In genomic region chr1:41721039-41721438, GRCh38 we compare ENCODE assay signal across 16 cellular contexts.
DNase-seq lines count a peak whose midpoint lies in the region; ATAC-seq and TF ChIP-seq lines count a peak whose summit lies in the region.
"Had no signal": no experiment of that assay in that cellular context is flagged by ENCODE, and none has a peak within 500 bp of the region (broad histone marks: within the 10 kb centered on the region; RNA-seq: fewer than 3 reads in every experiment).

No MANE protein-coding gene starts in this region.

- no peak overlapping the region for H2AFZ ChIP-seq in PC-9
- H2AFZ ChIP-seq: parathyroid adenoma had no signal

- peaks cover 63% of the 10 kb centered on the region for H3K4me1 Mint-ChIP-seq in activated T-cell treated with anti-CD3 and anti-CD28 coated beads, Interleukin-2, amount 50 U/mL, for 72 hours (ENCODE audit: low read depth)
- peaks cover 31% of the 10 kb centered on the region for H3K4me1 Mint-ChIP-seq in T-helper 1 cell treated with Interleukin-12 subunit alpha and Interleukin-12 subunit beta and Interleukin-4 antibody, amounts not matched to agents 30 μg/mL and 1 μg/mL, for 36 hours (ENCODE audit: low read depth)
- H3K4me1 Mint-ChIP-seq in stimulated activated naive B cell treated with anti-CD40 and anti-IgM and Interleukin-4, amounts not matched to agents 10 μg/mL and 1 μg/mL and 100 μg/mL, for 72 hours, result peaks cover 47 to 62% of the 10 kb centered on the region in 2 donors

- WGBS in body of pancreas, 2 donors, result 92 to 93% methylated on average over 12 of the region's 12 CpGs

- H3K36me3 Mint-ChIP-seq in activated T-cell treated with anti-CD3 and anti-CD28 coated beads, Interleukin-2, amount 50 U/mL, for 72 hours (ENCODE audit: insufficient read depth in 2 of 2), result no peaks in the 10 kb centered on the region
- no peaks in the 10 kb centered on the region for H3K36me3 Mint-ChIP-seq in T-helper 1 cell treated with Interleukin-12 subunit alpha and Interleukin-12 subunit beta and Interleukin-4 antibody, amounts not matched to agents 30 μg/mL and 1 μg/mL, for 36 hours (ENCODE audit: low read depth)
- no peaks in the 10 kb centered on the region for H3K36me3 Mint-ChIP-seq in stimulated activated naive B cell treated with anti-CD40 and anti-IgM and Interleukin-4, amounts not matched to agents 10 μg/mL and 1 μg/mL and 100 μg/mL, for 72 hours

- H3K36me3 ChIP-seq in body of pancreas (replicated peaks in 1 of 2; ENCODE audit: insufficient read depth in 1 of 2, low read depth in 2 of 2) (no peaks in the 10 kb centered on the region), PC-9 (ENCODE audit: low read depth) (no peaks in the 10 kb centered on the region)
- H3K36me3 ChIP-seq: esophagus squamous epithelium had no signal

- no peak overlapping the region for H3K4me3 ChIP-seq in body of pancreas
- no peak overlapping the region for H3K4me3 ChIP-seq in PC-9
- H3K4me3 ChIP-seq: esophagus squamous epithelium had no signal

- CTCF ChIA-PET in PC-9 (lab: Charles Lee), result no interaction called here

- no peaks in the 10 kb centered on the region for H3F3A ChIP-seq in PC-9 (ENCODE audit: insufficient read depth, low read depth)

- H3K9me2 ChIP-seq in PC-9 (ENCODE audit: insufficient read depth), result no peaks in the 10 kb centered on the region; the same call in 1 of the 2 replicates
- H3K9me2 ChIP-seq: SK-N-SH had no signal

- no peak for TF ChIP-seq POLR2A in body of pancreas (IDR thresholded peaks at IDR 0.05)

- no peaks in the 10 kb centered on the region for H3K4me1 ChIP-seq in body of pancreas
- H3K4me1 ChIP-seq in PC-9 (replicated peaks; ENCODE audit: insufficient read depth), result no peaks in the 10 kb centered on the region
- H3K4me1 ChIP-seq: parathyroid adenoma had no signal

- H3K27me3 ChIP-seq in body of pancreas (no peaks in the 10 kb centered on the region), PC-9 (ENCODE audit: insufficient read depth, low read depth) (no peaks in the 10 kb centered on the region)
- H3K27me3 ChIP-seq: esophagus squamous epithelium had no signal

- DNase-seq in activated T-cell treated with anti-CD3 and anti-CD28 coated beads, Interleukin-2, amount 50 U/mL, for 72 hours, result no peak
- DNase-seq in activated T-cell treated with anti-CD3 and anti-CD28 coated beads, Interleukin-2, amount 50 U/mL, for 1 hour, result no peak
- DNase-seq in GM20000 (ENCODE audit: low spot score) (peak; percentile 32), NCI-H187 (lab: John Stamatoyannopoulos, UW) (no peak), body of pancreas (no peak), PC-9 (no peak)
- no peak for DNase-seq in stimulated activated naive B cell treated with anti-CD40 and anti-IgM and Interleukin-4, amounts not matched to agents 10 μg/mL and 1 μg/mL and 100 μg/mL, for 72 hours
- DNase-seq: dermis blood vessel endothelial cell, esophagus squamous epithelium, NCI-H1417, NCI-H345, SK-N-SH had no signal

- TF ChIP-seq CTCF in GM20000 (IDR thresholded peaks at IDR 0.05; ENCODE audit: extremely low read depth, missing control alignments) (no peak), body of pancreas (IDR thresholded peaks at IDR 0.05) (no peak), PC-9 (conservative IDR thresholded peaks at IDR 0.05) (no peak)

- H3K4me2 ChIP-seq in PC-9, result no peak overlapping the region
- H3K4me2 ChIP-seq: SK-N-SH had no signal

- peak overlapping the region; percentile 19 to 49 for H3K4me3 Mint-ChIP-seq in activated T-cell treated with anti-CD3 and anti-CD28 coated beads, Interleukin-2, amount 50 U/mL, for 72 hours
- no peak overlapping the region for H3K4me3 Mint-ChIP-seq in T-helper 1 cell treated with Interleukin-12 subunit alpha and Interleukin-12 subunit beta and Interleukin-4 antibody, amounts not matched to agents 30 μg/mL and 1 μg/mL, for 36 hours
- no peak overlapping the region for H3K4me3 Mint-ChIP-seq in stimulated activated naive B cell treated with anti-CD40 and anti-IgM and Interleukin-4, amounts not matched to agents 10 μg/mL and 1 μg/mL and 100 μg/mL, for 72 hours
- H3K4me3 Mint-ChIP-seq: activated T-helper 1 cell treated with anti-CD3 and anti-CD28 coated beads, Interleukin-12 subunit alpha, Interleukin-12 subunit beta, Interleukin-2, Interleukin-4 antibody, amounts not matched to agents 30 ng/mL and 10 ng/mL and 1 ng/mL, durations not matched to agents 14 hours and 24 hours and 36 hours had no signal

- H3K27me3 Mint-ChIP-seq in activated T-cell treated with anti-CD3 and anti-CD28 coated beads, Interleukin-2, amount 50 U/mL, for 72 hours (ENCODE audit: low read depth), result no peaks in the 10 kb centered on the region
- no peaks in the 10 kb centered on the region for H3K27me3 Mint-ChIP-seq in T-helper 1 cell treated with Interleukin-12 subunit alpha and Interleukin-12 subunit beta and Interleukin-4 antibody, amounts not matched to agents 30 μg/mL and 1 μg/mL, for 36 hours (ENCODE audit: low read depth)
- H3K27me3 Mint-ChIP-seq in stimulated activated naive B cell treated with anti-CD40 and anti-IgM and Interleukin-4, amounts not matched to agents 10 μg/mL and 1 μg/mL and 100 μg/mL, for 72 hours, result no peaks in the 10 kb centered on the region

- POLR2A ChIA-PET in PC-9 (lab: Charles Lee; ENCODE audit: unreplicated experiment), result no interaction called here

- H3K27ac ChIP-seq in body of pancreas, result no peak overlapping the region
- no peak overlapping the region for H3K27ac ChIP-seq in PC-9
- H3K27ac ChIP-seq: esophagus squamous epithelium, parathyroid adenoma, VCaP had no signal

- no peaks in the 10 kb centered on the region for H4K20me1 ChIP-seq in PC-9 (ENCODE audit: insufficient read depth)

- peak; percentile 81 to 83 for ATAC-seq in activated T-cell treated with anti-CD3 and anti-CD28 coated beads, Interleukin-2, amount 50 U/mL, for 72 hours (replicated peaks in 1 of 2)
- peak; percentile 35 to 55 for ATAC-seq in stimulated activated naive B cell treated with anti-CD40 and anti-IgM and Interleukin-4, amounts not matched to agents 10 μg/mL and 1 μg/mL and 100 μg/mL, for 72 hours (replicated peaks)
- ATAC-seq in body of pancreas, result no peak

- H3K27ac Mint-ChIP-seq in activated T-cell treated with anti-CD3 and anti-CD28 coated beads, Interleukin-2, amount 50 U/mL, for 72 hours, result no peak overlapping the region
- peak overlapping the region; percentile 53 for H3K27ac Mint-ChIP-seq in T-helper 1 cell treated with Interleukin-12 subunit alpha and Interleukin-12 subunit beta and Interleukin-4 antibody, amounts not matched to agents 30 μg/mL and 1 μg/mL, for 36 hours
- no peak overlapping the region for H3K27ac Mint-ChIP-seq in stimulated activated naive B cell treated with anti-CD40 and anti-IgM and Interleukin-4, amounts not matched to agents 10 μg/mL and 1 μg/mL and 100 μg/mL, for 72 hours
- H3K27ac Mint-ChIP-seq: activated T-helper 1 cell treated with anti-CD3 and anti-CD28 coated beads, Interleukin-12 subunit alpha, Interleukin-12 subunit beta, Interleukin-2, Interleukin-4 antibody, amounts not matched to agents 30 ng/mL and 10 ng/mL and 1 ng/mL, durations not matched to agents 14 hours and 24 hours and 36 hours had no signal

- BruUV-seq in PC-9 (replicated peaks; lab: Mats Ljungman, UMichigan), result no TSS peak

- no peaks in the 10 kb centered on the region for H3K9me3 ChIP-seq in body of pancreas
- no peaks in the 10 kb centered on the region for H3K9me3 ChIP-seq in PC-9 (ENCODE audit: insufficient read depth, low read depth)
- H3K9me3 ChIP-seq: esophagus squamous epithelium, SK-N-SH had no signal

- H3K9me3 Mint-ChIP-seq in activated T-cell treated with anti-CD3 and anti-CD28 coated beads, Interleukin-2, amount 50 U/mL, for 72 hours, result no peaks in the 10 kb centered on the region
- H3K9me3 Mint-ChIP-seq in T-helper 1 cell treated with Interleukin-12 subunit alpha and Interleukin-12 subunit beta and Interleukin-4 antibody, amounts not matched to agents 30 μg/mL and 1 μg/mL, for 36 hours, result no peaks in the 10 kb centered on the region
- H3K9me3 Mint-ChIP-seq in stimulated activated naive B cell treated with anti-CD40 and anti-IgM and Interleukin-4, amounts not matched to agents 10 μg/mL and 1 μg/mL and 100 μg/mL, for 72 hours, result no peaks in the 10 kb centered on the region
- H3K9me3 Mint-ChIP-seq: activated T-helper 1 cell treated with anti-CD3 and anti-CD28 coated beads, Interleukin-12 subunit alpha, Interleukin-12 subunit beta, Interleukin-2, Interleukin-4 antibody, amounts not matched to agents 30 ng/mL and 10 ng/mL and 1 ng/mL, durations not matched to agents 14 hours and 24 hours and 36 hours had no signal

- no peaks in the 10 kb centered on the region for H3K79me2 ChIP-seq in PC-9 (ENCODE audit: low read depth)
- H3K79me2 ChIP-seq: parathyroid adenoma had no signal

- intact Hi-C loops in body of pancreas (cut with DNase I), result no loop called here
- intact Hi-C loops in PC-9 (cut with micrococcal nuclease; ENCODE audit: unreplicated experiment), result no loop called here

Comparison
In these comparisons a context has a peak if more than half of its experiments do, and no peak if none do; other contexts are left out.
1. H3K4me3 Mint-ChIP-seq: peak in activated T-cell treated with anti-CD3 and anti-CD28 coated beads, Interleukin-2, amount 50 U/mL, for 72 hours (2 of 2); none in T-helper 1 cell treated with Interleukin-12 subunit alpha and Interleukin-12 subunit beta and Interleukin-4 antibody, amounts not matched to agents 30 μg/mL and 1 μg/mL, for 36 hours (single experiment) and stimulated activated naive B cell treated with anti-CD40 and anti-IgM and Interleukin-4, amounts not matched to agents 10 μg/mL and 1 μg/mL and 100 μg/mL, for 72 hours (0 of 2).